ENCODE assay signal across 22 cellular contexts in genomic region chr10:21692909-21693308, GRCh38.
DNase-seq lines count a peak whose midpoint lies in the region; FAIRE-seq and TF ChIP-seq lines count a peak whose summit lies in the region.
"Had no signal": no experiment of that assay in that cellular context is flagged by ENCODE, and none has a peak within 500 bp of the region (broad histone marks: within the 10 kb centered on the region; RNA-seq: fewer than 3 reads in every experiment).

No MANE protein-coding gene starts in this region.

- CTCF ChIA-PET in HEK293 (lab: Yijun Ruan, JAX) = interaction anchor here (0.7 kb wide), 1 partner anchor 1150 kb away, joined by 4 read pairs; no protein-coding TSS in a partner anchor

- FAIRE-seq in bronchial epithelial cell (lab: Jason Lieb, UNC) = no peak
- FAIRE-seq in kidney (lab: Jason Lieb, UNC) = peak; percentile 11
- FAIRE-seq: H1 had no signal

- TF ChIP-seq CTCF in HEK293 (tag by site-specific recombination; IDR thresholded peaks at IDR 0.05) (no peak), bronchial epithelial cell (IDR thresholded peaks at IDR 0.05; ENCODE audit: insufficient read depth, low read length, severe bottlenecking) (no peak), kidney (IDR thresholded peaks at IDR 0.05; ENCODE audit: borderline replicate concordance, extremely low read depth, insufficient read depth) (no peak), progenitor cell of endocrine pancreas (IDR thresholded peaks at IDR 0.05; ENCODE audit: unreplicated experiment) (no peak), foreskin fibroblast (IDR thresholded peaks at IDR 0.05; ENCODE audit: low read depth, low read length) (no peak)

- H3K9me3 ChIP-seq in HEK293 (ENCODE audit: control insufficient read depth, insufficient read depth, low read depth, low read length) (no peaks in the 10 kb centered on the region), kidney (ENCODE audit: control insufficient read depth in 1 of 2, low read length in 2 of 2) (no peaks in the 10 kb centered on the region)
- H3K9me3 ChIP-seq: MG63, SJCRH30 had no signal

- no peak overlapping the region for H3K4me3 Mint-ChIP-seq in progenitor cell of endocrine pancreas (ENCODE audit: low read depth)
- H3K4me3 Mint-ChIP-seq: CD8-positive, alpha-beta T cell had no signal

- peaks cover 29% of the 10 kb centered on the region for H3K36me3 Mint-ChIP-seq in progenitor cell of endocrine pancreas (ENCODE audit: insufficient read depth)

- peaks cover 4% of the 10 kb centered on the region for H3K9me3 Mint-ChIP-seq in progenitor cell of endocrine pancreas (ENCODE audit: low read depth)

- peaks cover 4% of the 10 kb centered on the region for H3K4me1 Mint-ChIP-seq in progenitor cell of endocrine pancreas (ENCODE audit: low read depth)

- no peaks in the 10 kb centered on the region for H3K4me1 ChIP-seq in HEK293 (ENCODE audit: control insufficient read depth, insufficient read depth, low read length)
- H3K4me1 ChIP-seq in kidney (ENCODE audit: control insufficient read depth in 1 of 2, insufficient read depth in 1 of 2, low read depth in 1 of 2, low read length in 2 of 2) = no peaks in the 10 kb centered on the region
- H3K4me1 ChIP-seq: BLaER1 treated with 17β-estradiol and CSF1 and Interleukin-3, amounts not matched to agents 10 nM and 100 nM; SJCRH30 had no signal

- H3K4me3 ChIP-seq in HEK293 (ENCODE audit: low read depth, low read length) (no peak overlapping the region), bronchial epithelial cell (ENCODE audit: low read depth, low read length) (no peak overlapping the region), kidney (ENCODE audit: low read length in 2 of 2) (no peak overlapping the region), foreskin fibroblast (ENCODE audit: low read depth in 1 of 2, low read length in 2 of 2) (no peak overlapping the region)
- H3K4me3 ChIP-seq: BLaER1 treated with 17β-estradiol and CSF1 and Interleukin-3, amounts not matched to agents 10 nM and 100 nM; MG63; SJCRH30 had no signal

- DNase-seq in bronchial epithelial cell (ENCODE audit: low read depth) (peak; percentile 41), kidney (no peak), progenitor cell of endocrine pancreas (ENCODE audit: low spot score, unreplicated experiment) (no peak), NCI-H2107 (lab: John Stamatoyannopoulos, UW) (no peak), KBM-7 (no peak), foreskin fibroblast (no peak)
- DNase-seq: ACHN; Calu3; CD8-positive, alpha-beta T cell; DMS153; GDM1; MG63; NCI-H1436 treated with DMSO at 0.1 percent for 48 hours; NCI-H1930; NCI-H226; NCI-H510A treated with DMSO at 0.1 percent for 48 hours; NCI-H774; NK-92 treated with Interleukin-12 subunit alpha and Interleukin-12 subunit beta, amount 100 ng/mL, for 24 hours; SJCRH30 had no signal

- intact Hi-C loops in kidney (cut with DNase I) = no loop called here

- POLR2A ChIA-PET in HEK293 (lab: Yijun Ruan, JAX) = no interaction called here

- no peak overlapping the region for H3K27ac ChIP-seq in HEK293 (ENCODE audit: extremely low read depth, low read depth, low read length)
- H3K27ac ChIP-seq in kidney (ENCODE audit: low read depth in 2 of 2, low read length in 2 of 2) = no peak overlapping the region
- H3K27ac ChIP-seq: BLaER1 treated with 17β-estradiol and CSF1 and Interleukin-3, amounts not matched to agents 10 nM and 100 nM; SJCRH30 had no signal

- no peaks in the 10 kb centered on the region for H3K27me3 Mint-ChIP-seq in progenitor cell of endocrine pancreas

- no peaks in the 10 kb centered on the region; a peak in 1 of 3 replicates for H3K36me3 ChIP-seq in HEK293 (ENCODE audit: control insufficient read depth in 2 of 2, insufficient read depth in 1 of 2, low read length in 2 of 2)
- H3K36me3 ChIP-seq in bronchial epithelial cell (ENCODE audit: control insufficient read depth, insufficient read depth, low read length) = no peaks in the 10 kb centered on the region
- no peaks in the 10 kb centered on the region for H3K36me3 ChIP-seq in kidney (ENCODE audit: control insufficient read depth in 1 of 2, insufficient read depth in 2 of 2, low read length in 2 of 2)

- peak overlapping the region; percentile 47 for H3K27ac Mint-ChIP-seq in progenitor cell of endocrine pancreas
- H3K27ac Mint-ChIP-seq: CD8-positive, alpha-beta T cell had no signal

- H3K9ac ChIP-seq in kidney (ENCODE audit: low read length in 2 of 2) = no peak overlapping the region
- H3K9ac ChIP-seq: BLaER1 treated with 17β-estradiol and CSF1 and Interleukin-3, amounts not matched to agents 10 nM and 100 nM had no signal

- in situ Hi-C loops in KBM-7 (cut with MboI; ENCODE audit: low pct_unique_long_range_greater_than_20kb, low sequenced_read_pairs) = no loop called here

- no peaks in the 10 kb centered on the region for H3K27me3 ChIP-seq in bronchial epithelial cell (ENCODE audit: control insufficient read depth, insufficient read depth, low read length)
- H3K27me3 ChIP-seq: BLaER1 treated with 17β-estradiol and CSF1 and Interleukin-3, amounts not matched to agents 10 nM and 100 nM; MG63; SJCRH30 had no signal

TF ChIP-seq in HEK293, 187 proteins besides CTCF, POLR2A, EP300 and RAD21:
- TF ChIP-seq ZNF560 (tag by site-specific recombination; IDR thresholded peaks at IDR 0.05; ENCODE audit: borderline replicate concordance) (no peak), PRDM6 (tag by site-specific recombination; IDR thresholded peaks at IDR 0.05) (peak; percentile 68)
